Comparison of ENCODE assay signal across 8 cellular contexts in genomic region chr12:109154485-109155438, GRCh38. TPM values are rescaled to one million over a fixed set of nuclear protein-coding genes. Genes with fewer than 3 reads are reported as not detected.
DNase-seq lines count a peak whose midpoint lies in the region; ATAC-seq and TF ChIP-seq lines count a peak whose summit lies in the region.

No MANE protein-coding gene starts in this region.

- H3K9me3 ChIP-seq in mesodermal cell (ENCODE audit: control insufficient read depth, low read length), result no peaks in the 10 kb centered on the region

- H3K4me1 Mint-ChIP-seq in endothelial cell (ENCODE audit: unreplicated experiment), result peaks cover 4% of the 10 kb centered on the region

- no peaks in the 10 kb centered on the region for H3K4me1 ChIP-seq in mesodermal cell (ENCODE audit: control insufficient read depth, insufficient read depth, low read length, poor library complexity, severe bottlenecking)

- ATAC-seq in GM19043 (IDR thresholded peaks at IDR 0.05; ENCODE audit: low read depth, unreplicated experiment) (peak; percentile 78), HG03457 (IDR thresholded peaks at IDR 0.05; ENCODE audit: unreplicated experiment) (peak; percentile 72)

- H3K27ac ChIP-seq in mesodermal cell (ENCODE audit: low read depth, low read length, severe bottlenecking), result no peak overlapping the region

- TF ChIP-seq CTCF in endothelial cell (IDR thresholded peaks at IDR 0.05; ENCODE audit: unreplicated experiment), result no peak

- H3K36me3 ChIP-seq in mesodermal cell (ENCODE audit: control insufficient read depth, insufficient read depth, low read length), result no peaks in the 10 kb centered on the region

- no peaks in the 10 kb centered on the region for H3K36me3 Mint-ChIP-seq in endothelial cell (ENCODE audit: low read depth, unreplicated experiment)

- H3K4me3 ChIP-seq in mesodermal cell (ENCODE audit: extremely low read depth, insufficient read depth, low read length, poor library complexity, severe bottlenecking), result peak overlapping the region; percentile 59

- H3K9me3 Mint-ChIP-seq in endothelial cell (ENCODE audit: unreplicated experiment), result no peaks in the 10 kb centered on the region

- WGBS in mesodermal cell (ENCODE audit: insufficient coverage in 2 of 2), 2 experiments, result 1 to 2% methylated on average over 36 to 39 of the region's 61 CpGs

- no peak overlapping the region for H3K27ac Mint-ChIP-seq in endothelial cell (ENCODE audit: unreplicated experiment)

- DNase-seq in AG08395 (ENCODE audit: low spot score), result peak; percentile 98
- peak; percentile 61 to 85 for DNase-seq in NOMO-1 (lab: John Stamatoyannopoulos, UW; ENCODE audit: unreplicated experiment in 2 of 2)
- peak; percentile 39 for DNase-seq in activated CD8-positive, alpha-beta memory T cell treated with anti-CD3 and anti-CD28 coated beads, Interleukin-2, amount 50 U/mL, for 24 hours (ENCODE audit: extremely low read depth)
- peak; percentile 78 for DNase-seq in endothelial cell (ENCODE audit: low spot score)
- peak; percentile 62 for DNase-seq in stimulated activated CD8-positive, alpha-beta memory T cell treated with anti-CD3 and anti-CD28 coated beads, Interleukin-15, amount 100 ng/mL, for 1 hour (ENCODE audit: low read depth)

- no peaks in the 10 kb centered on the region for H3K27me3 Mint-ChIP-seq in endothelial cell (ENCODE audit: unreplicated experiment)

- H3K4me3 Mint-ChIP-seq in endothelial cell (ENCODE audit: unreplicated experiment), result peak overlapping the region; percentile 90

RNA-seq across cellular contexts. Expression of gene ACACB, which starts 38.4 kb away (rescaled TPM):
- total RNA-seq in endothelial cell (ENCODE audit: unreplicated experiment), result 1.7 TPM
- 2.5 TPM for polyA plus RNA-seq in mesodermal cell (2013, experiment 1 of 2)
- polyA plus RNA-seq in mesodermal cell (2013, experiment 2 of 2), result 2.7 TPM

RNA-seq across cellular contexts. Expression of gene UNG, which starts 57.4 kb away (rescaled TPM):
- total RNA-seq in endothelial cell (ENCODE audit: unreplicated experiment), result 39.4 TPM
- polyA plus RNA-seq in mesodermal cell (2013, experiment 1 of 2), result 34.8 TPM
- 31.6 TPM for polyA plus RNA-seq in mesodermal cell (2013, experiment 2 of 2)

Comparison
In these comparisons a context has a peak if more than half of its experiments do, and no peak if none do; other contexts are left out.
1. DNase-seq: peak in every context shown above with its lines; median percentile 98 in AG08395; 78 in endothelial cell; 73 in NOMO-1; 62 in stimulated activated CD8-positive, alpha-beta memory T cell treated with anti-CD3 and anti-CD28 coated beads, Interleukin-15, amount 100 ng/mL, for 1 hour; 39 in activated CD8-positive, alpha-beta memory T cell treated with anti-CD3 and anti-CD28 coated beads, Interleukin-2, amount 50 U/mL, for 24 hours.